In the genomic region with DNA sequence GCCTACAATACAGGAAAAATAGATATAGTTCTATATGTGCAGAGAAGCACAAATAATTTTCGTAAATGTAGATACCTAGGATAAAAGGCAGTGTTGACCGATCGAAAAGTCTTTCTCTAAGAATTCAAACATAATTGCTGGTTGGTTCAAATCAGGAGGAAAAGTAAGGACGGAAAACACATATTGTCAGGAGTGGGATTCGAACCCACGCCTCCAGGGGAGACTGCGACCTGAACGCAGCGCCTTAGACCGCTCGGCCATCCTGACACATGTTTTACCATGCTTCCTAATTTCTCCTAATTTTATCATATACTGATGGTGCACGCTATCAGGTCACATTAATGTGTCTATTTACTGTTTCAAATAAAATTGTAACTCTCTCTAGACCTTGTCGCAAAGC, we compare ENCODE assay signal across 8 cellular contexts. TPM values are rescaled to one million over a fixed set of nuclear protein-coding genes. Genes with fewer than 3 reads are reported as not detected.
DNase-seq lines count a peak whose midpoint lies in the region; ATAC-seq and TF ChIP-seq lines count a peak whose summit lies in the region.
"Not testable (repeated sequence)": the region's sequence is repeated elsewhere in the genome, so short reads cannot be mapped to it uniquely, and the experiment has no call there.

No MANE protein-coding gene starts in this region.

- H3K9ac ChIP-seq in GM23248: peak overlapping the region; percentile 75

- not testable (repeated sequence) for TF ChIP-seq POLR2A in erythroblast (IDR thresholded peaks at IDR 0.05; ENCODE audit: low read length)

- not testable (repeated sequence) for H3K9me2 ChIP-seq in GM23248 (ENCODE audit: insufficient read depth)

- BruUV-seq in Calu3 (replicated peaks; lab: Mats Ljungman, UMichigan): not testable (repeated sequence)

- peak overlapping the region; percentile 60 for H3K27ac ChIP-seq in GM23248

- H3K9me3 Mint-ChIP-seq in Calu3 (ENCODE audit: low read depth, unreplicated experiment): not testable (repeated sequence)

- not testable (repeated sequence) for H4K20me1 ChIP-seq in GM23248 (ENCODE audit: insufficient read depth)

- H3K27me3 Mint-ChIP-seq in Calu3 (ENCODE audit: unreplicated experiment): not testable (repeated sequence)

- peak overlapping the region; percentile 82 for H2AFZ ChIP-seq in GM23248

- CTCF ChIA-PET in Calu3 (lab: Charles Lee): not testable (repeated sequence)

- in situ Hi-C loops in GM23248 (cut with MboI): not testable (repeated sequence)

- H3K4me3 ChIP-seq in GM23248: peak overlapping the region; percentile 88
- H3K4me3 ChIP-seq in mucosa of descending colon: not testable (repeated sequence)

- not testable (repeated sequence) for H3F3A ChIP-seq in GM23248 (ENCODE audit: insufficient read depth)

- not testable (repeated sequence) for TF ChIP-seq CTCF in Calu3 (IDR thresholded peaks at IDR 0.05; ENCODE audit: unreplicated experiment); mucosa of descending colon (IDR thresholded peaks at IDR 0.05)

- H3K36me3 ChIP-seq in GM23248 (ENCODE audit: low read depth); mucosa of descending colon (ENCODE audit: low read depth): not testable (repeated sequence)

- peak overlapping the region; percentile 79 for H3K4me3 Mint-ChIP-seq in Calu3 (ENCODE audit: low read depth, unreplicated experiment)

- not testable (repeated sequence) for H3K9me3 ChIP-seq in GM23248 (ENCODE audit: low read depth); mucosa of descending colon

- ATAC-seq in mucosa of descending colon: peak; percentile 63

- WGBS in GM23248 (ENCODE audit: low coverage in 1 of 2, low lambda C conversion rate in 2 of 2, missing lambda C conversion rate in 2 of 2), 2 experiments: 1 to 5% methylated on average over 13 of the region's 13 CpGs

- peak overlapping the region; percentile 97 for H3K27ac Mint-ChIP-seq in Calu3 (ENCODE audit: unreplicated experiment)

- peak overlapping the region; percentile 48 for H3K4me2 ChIP-seq in GM23248 (ENCODE audit: unreplicated experiment)

- intact Hi-C loops in Calu3 (cut with micrococcal nuclease; ENCODE audit: unreplicated experiment); mucosa of descending colon (cut with DNase I, micrococcal nuclease): not testable (repeated sequence)

- DNase-seq in Calu3 (peak; percentile 83), GM23248 (peak; percentile 60), LoVo (ENCODE audit: low spot score) (peak; percentile 57), SHP77 treated with DMSO at 0.1 percent for 48 hours (lab: John Stamatoyannopoulos, UW) (peak; percentile 63), activated T-helper 1 cell treated with Interleukin-2 at 50 U/mL for 16 hours (ENCODE audit: low read depth) (peak; percentile 35), erythroblast (lab: John Stamatoyannopoulos, UW) (peak; percentile 83 to 90), mucosa of descending colon (peak in 2 of 3 donors; percentile 51 to 58)
- peak; percentile 49 for DNase-seq in stimulated activated CD8-positive, alpha-beta memory T cell treated with anti-CD3 and anti-CD28 coated beads, Interleukin-15, amount 100 ng/mL, for 1 hour (ENCODE audit: low read depth)

- not testable (repeated sequence) for H3K79me2 ChIP-seq in GM23248 (ENCODE audit: insufficient read depth)

- H3K36me3 Mint-ChIP-seq in Calu3 (ENCODE audit: insufficient read depth, unreplicated experiment): peaks cover 22% of the 10 kb centered on the region

- H3K4me1 ChIP-seq in GM23248 (ENCODE audit: insufficient read depth); mucosa of descending colon (ENCODE audit: low read depth): not testable (repeated sequence)

- H3K4me1 Mint-ChIP-seq in Calu3 (ENCODE audit: low read depth, unreplicated experiment): not testable (repeated sequence)

- H3K27me3 ChIP-seq in GM23248 (replicated peaks; ENCODE audit: insufficient read depth): not testable (repeated sequence)

RNA-seq across cellular contexts. Expression of gene HSPA6, which starts 5.8 kb away (rescaled TPM):
- total RNA-seq in Calu3 (2022) (1.3 and 1.9 TPM in 2 replicates), mucosa of descending colon (1 to 10 TPM in 2 of 3 donors, under 1 TPM in 1; 0.61 to 2.0 (median 1.8) TPM)
- not detected in 2 replicates for total RNA-seq in GM23248 (2014; rRNA removed; shearing (Covaris generic))
- polyA plus RNA-seq in GM23248 (2016; fragmentation: Nextera tagmentation; extraction: Ambion mirVana): 0.13 and 0.23 TPM in 2 replicates

RNA-seq across cellular contexts. Expression of gene FCGR3A, which starts 19.5 kb away (rescaled TPM):
- total RNA-seq in Calu3 (2022) (not detected in 2 replicates), mucosa of descending colon (10 to 100 TPM in 2 of 3 donors, 1 to 10 TPM in 1; 1.1 to 23.1 (median 19.8) TPM)
- not detected in 2 replicates for total RNA-seq in GM23248 (2014; rRNA removed; shearing (Covaris generic))
- not detected in 2 replicates for polyA plus RNA-seq in GM23248 (2016; fragmentation: Nextera tagmentation; extraction: Ambion mirVana)

RNA-seq across cellular contexts. Expression of gene FCGR2A, which starts 24.9 kb away (rescaled TPM):
- total RNA-seq in Calu3 (2022): not detected in 2 replicates
- total RNA-seq in GM23248 (2014; rRNA removed; shearing (Covaris generic)): not detected in 2 replicates
- polyA plus RNA-seq in GM23248 (2016; fragmentation: Nextera tagmentation; extraction: Ambion mirVana): not detected in 2 replicates
- 10 to 100 TPM in 2 of 3 donors, 1 to 10 TPM in 1; 7.7 to 25.0 (median 23.7) TPM for total RNA-seq in mucosa of descending colon

Comparison
In these comparisons a context has a peak if more than half of its experiments do, and no peak if none do; other contexts are left out.
1. DNase-seq: peak in every context shown above with its lines; median percentile 86 in erythroblast; 83 in Calu3; 63 in SHP77 treated with DMSO at 0.1 percent for 48 hours; 60 in GM23248; 57 in LoVo; 54 in mucosa of descending colon; 49 in stimulated activated CD8-positive, alpha-beta memory T cell treated with anti-CD3 and anti-CD28 coated beads, Interleukin-15, amount 100 ng/mL, for 1 hour; 35 in activated T-helper 1 cell treated with Interleukin-2 at 50 U/mL for 16 hours.